ENCODE assay signal across 18 cellular contexts in the genomic region with DNA sequence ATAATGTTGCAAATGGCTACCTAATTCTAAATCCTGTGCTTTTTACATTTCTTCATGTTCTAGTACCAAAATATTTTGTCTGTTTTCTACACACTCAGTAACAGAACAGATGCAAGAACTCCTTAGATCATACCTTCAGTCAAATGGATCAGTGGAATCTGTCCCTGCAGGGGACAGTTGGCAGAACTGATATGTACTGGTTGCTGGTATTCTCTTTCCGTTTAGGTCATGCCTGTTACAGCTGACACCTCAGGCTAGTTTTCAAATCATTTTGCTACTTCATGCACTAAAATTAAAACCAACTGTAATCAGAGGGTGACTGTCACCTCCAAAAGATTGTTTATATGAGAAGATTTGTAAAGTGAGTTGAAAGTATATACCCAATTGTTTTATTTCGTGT.
"Had no signal": no experiment of that assay in that cellular context is flagged by ENCODE, and none has a peak within 500 bp of the region (broad histone marks: within the 10 kb centered on the region; RNA-seq: fewer than 3 reads in every experiment).

No MANE protein-coding gene starts in this region.

- H3K27ac ChIP-seq: coronary artery, neural progenitor cell, parathyroid adenoma, right lobe of liver, thoracic aorta, tibial nerve, upper lobe of left lung had no signal

- H3K36me3 ChIP-seq: neural progenitor cell, right lobe of liver, thoracic aorta, upper lobe of left lung had no signal

- H3K4me3 ChIP-seq: coronary artery, lung, neural progenitor cell, right lobe of liver, thoracic aorta, tibial nerve, upper lobe of left lung had no signal

- ATAC-seq: effector memory CD8-positive, alpha-beta T cell; left colon; naive thymus-derived CD4-positive, alpha-beta T cell; right lobe of liver; stimulated activated naive B cell treated with anti-CD40 and anti-IgM and Interleukin-4, amounts not matched to agents 10 μg/mL and 1 μg/mL and 100 μg/mL, for 72 hours had no signal

- H3K4me1 ChIP-seq: parathyroid adenoma, right lobe of liver, upper lobe of left lung had no signal

- H3K27me3 ChIP-seq: neural progenitor cell, right lobe of liver, tibial nerve, upper lobe of left lung had no signal

- H3K9me3 ChIP-seq: right lobe of liver, thoracic aorta, tibial nerve, upper lobe of left lung had no signal

- DNase-seq: effector memory CD8-positive, alpha-beta T cell; erythroblast; head of caudate nucleus; hippocampal formation; left colon; naive thymus-derived CD4-positive, alpha-beta T cell; right lobe of liver; small intestine; stimulated activated CD4-positive, alpha-beta T cell treated with anti-CD3 and anti-CD28 coated beads, Interleukin-15, amount 100 ng/mL, for 24 hours; stimulated activated CD4-positive, alpha-beta T cell treated with anti-CD3 and anti-CD28 coated beads, Interleukin-2, amount 100 ng/mL, for 48 hours; stimulated activated naive B cell treated with anti-CD40 and anti-IgM and Interleukin-4, amounts not matched to agents 10 μg/mL and 1 μg/mL and 100 μg/mL, for 72 hours; upper lobe of left lung had no signal
